16 cellular contexts compared by ENCODE assay signal in the genomic region with DNA sequence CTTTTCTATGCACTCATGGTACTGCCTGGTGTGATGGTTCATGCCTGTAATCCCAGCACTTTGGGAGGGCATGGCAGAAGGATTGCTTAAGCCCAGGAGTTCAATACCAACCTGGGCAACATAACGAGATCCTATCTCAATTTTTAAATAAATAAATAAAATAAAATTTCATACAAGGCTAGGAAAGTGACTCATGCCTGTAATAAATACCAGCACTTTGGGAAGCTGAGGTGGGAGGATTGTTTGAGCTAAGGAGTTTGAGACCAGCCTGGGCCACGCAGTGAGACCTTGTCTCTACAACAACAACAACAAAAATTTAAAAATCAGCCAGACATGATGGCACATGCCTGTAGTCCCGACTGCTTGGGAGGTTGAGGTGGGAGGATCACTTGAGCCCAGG.
"Had no signal": no experiment of that assay in that cellular context is flagged by ENCODE, and none has a peak within 500 bp of the region (broad histone marks: within the 10 kb centered on the region; RNA-seq: fewer than 3 reads in every experiment).

No MANE protein-coding gene starts in this region.

- H3K4me1 ChIP-seq: upper lobe of left lung had no signal

- H3K36me3 ChIP-seq: gastrocnemius medialis, upper lobe of left lung had no signal

- H3K9me3 ChIP-seq: gastrocnemius medialis, psoas muscle, upper lobe of left lung had no signal

- H3K4me3 ChIP-seq: gastrocnemius medialis, psoas muscle, upper lobe of left lung had no signal

- H3K27me3 ChIP-seq: gastrocnemius medialis, upper lobe of left lung had no signal

- H3K27ac ChIP-seq: psoas muscle, upper lobe of left lung had no signal

- ATAC-seq: activated T-helper 17 cell treated with anti-CD3 and anti-CD28 coated beads, Interleukin-2, amount 50 U/mL, for 72 hours; gastrocnemius medialis; left ventricle myocardium superior; stimulated activated naive CD8-positive, alpha-beta T cell treated with anti-CD3 and anti-CD28 coated beads, Interleukin-15, Interleukin-2, amounts not matched to agents 100 U/mL and 50 U/mL, for 24 hours; T-helper 17 cell had no signal

- DNase-seq: activated B cell treated with CpG ODN at 0.5 μM for 24 hours; activated CD4-positive, alpha-beta T cell treated with anti-CD3 and anti-CD28 coated beads, Interleukin-2, amount 10 ng/mL, durations not matched to agents 24 days and 14 days; activated CD8-positive, alpha-beta memory T cell treated with anti-CD3 and anti-CD28 coated beads for 24 hours; activated naive CD4-positive, alpha-beta T cell treated with anti-CD3 and anti-CD28 coated beads for 36 hours; gastrocnemius medialis; kidney; left ventricle myocardium superior; nephron progenitor cell; psoas muscle; stimulated activated CD4-positive, alpha-beta T cell treated with anti-CD3 and anti-CD28 coated beads, Interleukin-12 subunit alpha, Interleukin-12 subunit beta, amount 100 ng/mL, for 4 hours; stimulated activated CD4-positive, alpha-beta T cell treated with anti-CD3 and anti-CD28 coated beads, Interleukin-2, amount 100 ng/mL, for 48 hours; stimulated activated CD8-positive, alpha-beta memory T cell treated with anti-CD3 and anti-CD28 coated beads, Interleukin-4, amount 100 ng/mL, for 48 hours; stimulated activated naive CD8-positive, alpha-beta T cell treated with anti-CD3 and anti-CD28 coated beads, Interleukin-15, Interleukin-2, amounts not matched to agents 100 U/mL and 50 U/mL, for 24 hours; T-helper 17 cell; upper lobe of left lung had no signal
